Comparison of ENCODE assay signal across 1 cellular context in genomic region chr11:23764285-23764684, GRCh38.
TF ChIP-seq lines count a peak whose summit lies in the region.

No MANE protein-coding gene starts in this region.

TF ChIP-seq in GM23338, 12 proteins besides CTCF, POLR2A, EP300 and RAD21 (continued from another document):
- no peak for TF ChIP-seq EZH2phosphoT487 (IDR thresholded peaks at IDR 0.05; ENCODE audit: unreplicated experiment)
- TF ChIP-seq, protein P1, sequence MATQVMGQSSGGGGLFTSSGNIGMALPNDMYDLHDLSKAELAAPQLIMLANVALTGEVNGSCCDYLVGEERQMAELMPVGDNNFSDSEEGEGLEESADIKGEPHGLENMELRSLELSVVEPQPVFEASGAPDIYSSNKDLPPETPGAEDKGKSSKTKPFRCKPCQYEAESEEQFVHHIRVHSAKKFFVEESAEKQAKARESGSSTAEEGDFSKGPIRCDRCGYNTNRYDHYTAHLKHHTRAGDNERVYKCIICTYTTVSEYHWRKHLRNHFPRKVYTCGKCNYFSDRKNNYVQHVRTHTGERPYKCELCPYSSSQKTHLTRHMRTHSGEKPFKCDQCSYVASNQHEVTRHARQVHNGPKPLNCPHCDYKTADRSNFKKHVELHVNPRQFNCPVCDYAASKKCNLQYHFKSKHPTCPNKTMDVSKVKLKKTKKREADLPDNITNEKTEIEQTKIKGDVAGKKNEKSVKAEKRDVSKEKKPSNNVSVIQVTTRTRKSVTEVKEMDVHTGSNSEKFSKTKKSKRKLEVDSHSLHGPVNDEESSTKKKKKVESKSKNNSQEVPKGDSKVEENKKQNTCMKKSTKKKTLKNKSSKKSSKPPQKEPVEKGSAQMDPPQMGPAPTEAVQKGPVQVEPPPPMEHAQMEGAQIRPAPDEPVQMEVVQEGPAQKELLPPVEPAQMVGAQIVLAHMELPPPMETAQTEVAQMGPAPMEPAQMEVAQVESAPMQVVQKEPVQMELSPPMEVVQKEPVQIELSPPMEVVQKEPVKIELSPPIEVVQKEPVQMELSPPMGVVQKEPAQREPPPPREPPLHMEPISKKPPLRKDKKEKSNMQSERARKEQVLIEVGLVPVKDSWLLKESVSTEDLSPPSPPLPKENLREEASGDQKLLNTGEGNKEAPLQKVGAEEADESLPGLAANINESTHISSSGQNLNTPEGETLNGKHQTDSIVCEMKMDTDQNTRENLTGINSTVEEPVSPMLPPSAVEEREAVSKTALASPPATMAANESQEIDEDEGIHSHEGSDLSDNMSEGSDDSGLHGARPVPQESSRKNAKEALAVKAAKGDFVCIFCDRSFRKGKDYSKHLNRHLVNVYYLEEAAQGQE (IDR thresholded peaks at IDR 0.05; ENCODE audit: unreplicated experiment), result no peak
- no peak for TF ChIP-seq CREB1 (CRISPR knock-in tag; IDR thresholded peaks at IDR 0.05; ENCODE audit: low read depth)
- no peak for TF ChIP-seq NANOG (IDR thresholded peaks at IDR 0.05; ENCODE audit: borderline replicate concordance)
- TF ChIP-seq, protein P2, sequence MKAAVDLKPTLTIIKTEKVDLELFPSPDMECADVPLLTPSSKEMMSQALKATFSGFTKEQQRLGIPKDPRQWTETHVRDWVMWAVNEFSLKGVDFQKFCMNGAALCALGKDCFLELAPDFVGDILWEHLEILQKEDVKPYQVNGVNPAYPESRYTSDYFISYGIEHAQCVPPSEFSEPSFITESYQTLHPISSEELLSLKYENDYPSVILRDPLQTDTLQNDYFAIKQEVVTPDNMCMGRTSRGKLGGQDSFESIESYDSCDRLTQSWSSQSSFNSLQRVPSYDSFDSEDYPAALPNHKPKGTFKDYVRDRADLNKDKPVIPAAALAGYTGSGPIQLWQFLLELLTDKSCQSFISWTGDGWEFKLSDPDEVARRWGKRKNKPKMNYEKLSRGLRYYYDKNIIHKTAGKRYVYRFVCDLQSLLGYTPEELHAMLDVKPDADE (IDR thresholded peaks at IDR 0.05), result no peak
- TF ChIP-seq ZNF331 (CRISPR knock-in tag; IDR thresholded peaks at IDR 0.05; ENCODE audit: low read depth), result no peak
